ENCODE assay signal across 8 cellular contexts in the genomic region with DNA sequence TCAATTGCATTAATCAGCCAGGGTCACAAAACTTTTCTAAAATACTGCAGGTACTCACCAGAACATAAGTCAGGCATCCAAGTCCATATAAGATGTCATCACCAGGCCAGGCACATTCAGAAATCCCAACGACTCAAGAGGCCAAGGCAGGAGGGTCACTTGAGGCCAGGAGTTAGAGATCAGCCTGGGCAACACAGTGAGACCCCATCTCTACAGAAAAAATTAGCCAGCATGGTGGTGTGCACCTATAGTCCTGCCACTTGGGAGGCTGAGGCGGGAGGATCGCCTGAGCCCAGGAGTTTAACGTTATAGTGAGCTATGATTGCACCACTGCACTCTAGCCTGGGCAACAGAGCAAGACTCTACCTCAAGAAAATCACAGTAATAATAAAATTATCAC.
"Had no signal": no experiment of that assay in that cellular context is flagged by ENCODE, and none has a peak within 500 bp of the region (broad histone marks: within the 10 kb centered on the region; RNA-seq: fewer than 3 reads in every experiment).

No MANE protein-coding gene starts in this region.

- DNase-seq: GDM1, GF-D8 had no signal

- H3K4me3 ChIP-seq: GM12878 had no signal

- ATAC-seq: GM12878 had no signal

- FAIRE-seq: G401.6, GM12878, GM12891, GM12892, GM18507, GM19239 had no signal
